ENCODE assay signal across 8 cellular contexts in genomic region chr19:44072543-44073401, GRCh38. TPM values are rescaled to one million over a fixed set of nuclear protein-coding genes. Genes with fewer than 3 reads are reported as not detected.
A peak's percentile ranks its signal among the peaks of the same experiment; 100 is the strongest.
DNase-seq lines count a peak whose midpoint lies in the region; ATAC-seq, FAIRE-seq and TF ChIP-seq lines count a peak whose summit lies in the region.

No MANE protein-coding gene starts in this region.

- peak overlapping the region; percentile 87 for H2AFZ ChIP-seq in GM23338

- H3K4me1 ChIP-seq in GM23338 (ENCODE audit: insufficient read depth) (peaks cover 7% of the 10 kb centered on the region), iPS-15b (ENCODE audit: control insufficient read depth, insufficient read depth, low read length) (no peaks in the 10 kb centered on the region), small intestine (ENCODE audit: control insufficient read depth in 2 of 2, insufficient read depth in 1 of 2, low read depth in 1 of 2, low read length in 1 of 2) (peaks cover 0 to 5% of the 10 kb centered on the region in 2 donors)

- H3K4me1 Mint-ChIP-seq in GM23338 = peaks cover 12% of the 10 kb centered on the region
- H3K4me1 Mint-ChIP-seq in activated naive CD8-positive, alpha-beta T cell treated with anti-CD3 and anti-CD28 coated beads for 36 hours = peaks cover 17% of the 10 kb centered on the region

- peaks cover 37% of the 10 kb centered on the region for H3K36me3 Mint-ChIP-seq in GM23338 (ENCODE audit: low read depth)
- peaks cover 48% of the 10 kb centered on the region for H3K36me3 Mint-ChIP-seq in activated naive CD8-positive, alpha-beta T cell treated with anti-CD3 and anti-CD28 coated beads for 36 hours

- WGBS in small intestine, 3 donors = 14 to 17% (median 15%) methylated on average over 18 of the region's 18 CpGs

- no peak for TF ChIP-seq CTCF in AG04449 (IDR thresholded peaks at IDR 0.05; ENCODE audit: insufficient read depth, low read length, missing control alignments)
- TF ChIP-seq CTCF in GM23338 (conservative IDR thresholded peaks at IDR 0.05; ENCODE audit: low read depth in 2 of 2) = peak in 1 of 2 experiments; percentile 15; a peak in 1 of 4 replicates

- peak overlapping the region; percentile 88 for H3K4me2 ChIP-seq in GM23338

- peak overlapping the region; percentile 89 for H3K4me3 Mint-ChIP-seq in GM23338
- H3K4me3 Mint-ChIP-seq in activated naive CD8-positive, alpha-beta T cell treated with anti-CD3 and anti-CD28 coated beads for 36 hours = peak overlapping the region; percentile 91

- TF ChIP-seq POLR2A in GM18505 (IDR thresholded peaks at IDR 0.05; ENCODE audit: borderline replicate concordance, extremely low read depth, insufficient read depth, insufficient read length) = no peak

- H3K27ac ChIP-seq in GM23338 (ENCODE audit: low read depth) (no peak overlapping the region), small intestine (ENCODE audit: low read depth in 1 of 2, low read length in 1 of 2) (no peak overlapping the region)

- peaks cover 32% of the 10 kb centered on the region for H3K9me3 Mint-ChIP-seq in GM23338
- H3K9me3 Mint-ChIP-seq in activated naive CD8-positive, alpha-beta T cell treated with anti-CD3 and anti-CD28 coated beads for 36 hours = peaks cover 28% of the 10 kb centered on the region

- CTCF ChIA-PET in AG04449 (lab: Yijun Ruan, JAX) = interaction anchor here (1.1 to 1.2 kb wide), 3 partner anchors 10 to 121 kb away, joined by 3 to 4 read pairs (median 3); no protein-coding TSS in a partner anchor

- POLR2A ChIA-PET in AG04449 (lab: Yijun Ruan, JAX) = no interaction called here

- no peak for FAIRE-seq in small intestine (lab: Jason Lieb, UNC)

- DNase-seq in AG04449 (ENCODE audit: low read depth, low spot score) = no peak
- DNase-seq in GM23338 (ENCODE audit: low spot score) = peak; percentile 2
- no peak for DNase-seq in activated naive CD8-positive, alpha-beta T cell treated with anti-CD3 and anti-CD28 coated beads for 36 hours
- DNase-seq in small intestine = peak; percentile 15
- no peak for DNase-seq in GDM1 (lab: John Stamatoyannopoulos, UW)

- H3K36me3 ChIP-seq in GM23338 (ENCODE audit: insufficient read depth) (no peaks in the 10 kb centered on the region; the same call in 1 of the 2 replicates), iPS-15b (ENCODE audit: control insufficient read depth, insufficient read depth, low read length) (no peaks in the 10 kb centered on the region), small intestine (ENCODE audit: control insufficient read depth in 2 of 2, insufficient read depth in 2 of 2, low read length in 2 of 2) (peaks cover 0 to 2% of the 10 kb centered on the region in 2 donors)

- H3K79me2 ChIP-seq in GM23338 (replicated peaks; ENCODE audit: insufficient read depth) = no peaks in the 10 kb centered on the region

- peaks cover 9% of the 10 kb centered on the region for H3K9me2 ChIP-seq in GM23338 (ENCODE audit: insufficient read depth)

- H3K27me3 Mint-ChIP-seq in GM23338 (ENCODE audit: insufficient read depth, low read depth, poor library complexity) = peaks cover 9% of the 10 kb centered on the region
- no peaks in the 10 kb centered on the region for H3K27me3 Mint-ChIP-seq in activated naive CD8-positive, alpha-beta T cell treated with anti-CD3 and anti-CD28 coated beads for 36 hours

- peak overlapping the region; percentile 49 for H3K9ac ChIP-seq in iPS-15b (ENCODE audit: low read depth, low read length)

- H3K9me3 ChIP-seq in iPS-15b (ENCODE audit: control insufficient read depth, insufficient read depth, low read length) = no peaks in the 10 kb centered on the region
- no peaks in the 10 kb centered on the region for H3K9me3 ChIP-seq in small intestine (ENCODE audit: control insufficient read depth, low read depth)

- H3K27ac Mint-ChIP-seq in GM23338 = no peak overlapping the region
- H3K27ac Mint-ChIP-seq in activated naive CD8-positive, alpha-beta T cell treated with anti-CD3 and anti-CD28 coated beads for 36 hours = peak overlapping the region; percentile 84

- H3K4me3 ChIP-seq in AG04449 (ENCODE audit: low read depth, low read length) (peak overlapping the region; percentile 84), GM23338 (peak overlapping the region; percentile 79), iPS-15b (ENCODE audit: low read depth, low read length) (peak overlapping the region; percentile 80), small intestine (ENCODE audit: low read depth in 1 of 2, low read length in 2 of 2) (peak overlapping the region in 1 of 2 donors; percentile 66)

- peak; percentile 11; the same call in 2 of the 3 replicates for ATAC-seq in GM23338
- no peak for ATAC-seq in GM18505 (IDR thresholded peaks at IDR 0.05; ENCODE audit: unreplicated experiment)
- no peak for ATAC-seq in GM19397 (IDR thresholded peaks at IDR 0.05; ENCODE audit: unreplicated experiment)

- no peaks in the 10 kb centered on the region for H3F3A ChIP-seq in GM23338 (replicated peaks; ENCODE audit: low read depth)

- peaks cover 9% of the 10 kb centered on the region for H3K27me3 ChIP-seq in GM23338 (ENCODE audit: insufficient read depth)
- H3K27me3 ChIP-seq in iPS-15b (ENCODE audit: control insufficient read depth, insufficient read depth, low read length) = peaks cover 7% of the 10 kb centered on the region
- no peaks in the 10 kb centered on the region for H3K27me3 ChIP-seq in small intestine (ENCODE audit: control insufficient read depth in 2 of 2, insufficient read depth in 2 of 2, low read length in 2 of 2)

- H4K20me1 ChIP-seq in GM23338 (replicated peaks; ENCODE audit: insufficient read depth) = no peaks in the 10 kb centered on the region

TF ChIP-seq in GM23338, 12 proteins besides CTCF, POLR2A, EP300 and RAD21 (continues in another document):
- TF ChIP-seq EZH2 (IDR thresholded peaks at IDR 0.05; ENCODE audit: low read depth, unreplicated experiment) = no peak
- TF ChIP-seq ETS1 (IDR thresholded peaks at IDR 0.05) = no peak

RNA-seq across cellular contexts. Expression of gene ZNF284, which starts 0.8 kb away (rescaled TPM):
- total RNA-seq in GM23338 (2014; rRNA removed; shearing (Covaris generic)) = 3.1 and 4.0 TPM in 2 replicates
- 1.4 and 1.5 TPM in 2 replicates for polyA plus RNA-seq in GM23338 (2016; fragmentation: Nextera tagmentation; extraction: Ambion mirVana)
- 1 to 10 TPM; 1.6 to 1.7 TPM for total RNA-seq in activated naive CD8-positive, alpha-beta T cell treated with anti-CD3 and anti-CD28 coated beads for 36 hours
- polyA plus RNA-seq in small intestine = under 1 TPM; 0.67 to 0.81 (median 0.72) TPM

RNA-seq across cellular contexts. Expression of gene ZNF223, which starts 20.9 kb away (rescaled TPM):
- total RNA-seq in GM23338 (2014; rRNA removed; shearing (Covaris generic)) = 5.8 and 8.2 TPM in 2 replicates
- polyA plus RNA-seq in GM23338 (2016; fragmentation: Nextera tagmentation; extraction: Ambion mirVana) (3.3 TPM in 2 replicates), small intestine (1 to 10 TPM; 3.3 to 8.7 (median 4.1) TPM)
- 1 to 10 TPM; 1.4 to 1.8 TPM for total RNA-seq in activated naive CD8-positive, alpha-beta T cell treated with anti-CD3 and anti-CD28 coated beads for 36 hours

RNA-seq across cellular contexts. Expression of gene ZNF224, which starts 21.4 kb away (rescaled TPM):
- 15.8 and 16.5 TPM in 2 replicates for total RNA-seq in GM23338 (2014; rRNA removed; shearing (Covaris generic))
- polyA plus RNA-seq in GM23338 (2016; fragmentation: Nextera tagmentation; extraction: Ambion mirVana) = 5.9 and 9.4 TPM in 2 replicates
- total RNA-seq in activated naive CD8-positive, alpha-beta T cell treated with anti-CD3 and anti-CD28 coated beads for 36 hours = 10 to 100 TPM; 13.4 to 14.6 TPM
- 10 to 100 TPM in 2 of 3 donors, 1 to 10 TPM in 1; 8.3 to 27.3 (median 18.4) TPM for polyA plus RNA-seq in small intestine

RNA-seq across cellular contexts. Expression of gene ZNF225, which starts 40.4 kb away (rescaled TPM):
- 3.8 and 4.8 TPM in 2 replicates for total RNA-seq in GM23338 (2014; rRNA removed; shearing (Covaris generic))
- polyA plus RNA-seq in GM23338 (2016; fragmentation: Nextera tagmentation; extraction: Ambion mirVana) (1.8 TPM in 2 replicates), small intestine (1 to 10 TPM; 1.4 to 1.9 (median 1.8) TPM)
- total RNA-seq in activated naive CD8-positive, alpha-beta T cell treated with anti-CD3 and anti-CD28 coated beads for 36 hours = 1 to 10 TPM; 3.8 to 4.0 TPM

RNA-seq across cellular contexts. Expression of gene ZNF222, which starts 47.6 kb away (rescaled TPM):
- 2.3 and 3.4 TPM in 2 replicates for total RNA-seq in GM23338 (2014; rRNA removed; shearing (Covaris generic))
- polyA plus RNA-seq in GM23338 (2016; fragmentation: Nextera tagmentation; extraction: Ambion mirVana) (2.6 and 2.8 TPM in 2 replicates), small intestine (1 to 10 TPM; 1.9 to 3.8 (median 2.9) TPM)
- 1 to 10 TPM; 2.5 to 3.5 TPM for total RNA-seq in activated naive CD8-positive, alpha-beta T cell treated with anti-CD3 and anti-CD28 coated beads for 36 hours

Comparison
In these comparisons a context has a peak if more than half of its experiments do, and no peak if none do; other contexts are left out.
1. DNase-seq: peak in GM23338 (single experiment) and small intestine (single experiment); none in AG04449 (single experiment), activated naive CD8-positive, alpha-beta T cell treated with anti-CD3 and anti-CD28 coated beads for 36 hours (single experiment) and GDM1 (single experiment).